8 cellular contexts compared by ENCODE assay signal in genomic region chr13:106373989-106374572, GRCh38.
DNase-seq lines count a peak whose midpoint lies in the region; ATAC-seq, FAIRE-seq and TF ChIP-seq lines count a peak whose summit lies in the region.

No MANE protein-coding gene starts in this region.

- peak; percentile 41 for ATAC-seq in HG03103 (IDR thresholded peaks at IDR 0.05; ENCODE audit: low read depth, unreplicated experiment)

- H3K9me3 Mint-ChIP-seq in CD14-positive monocyte: peaks cover 0 to 3% (median 0%) of the 10 kb centered on the region in 7 donors

- no peaks in the 10 kb centered on the region for H3K36me3 Mint-ChIP-seq in CD14-positive monocyte

- peaks cover 2 to 15% (median 5%) of the 10 kb centered on the region in 3 donors for H3K27me3 Mint-ChIP-seq in CD14-positive monocyte (ENCODE audit: low read depth in 3 of 3)

- no peaks in the 10 kb centered on the region for H3K4me1 Mint-ChIP-seq in CD14-positive monocyte

- TF ChIP-seq CTCF in AG09309 (IDR thresholded peaks at IDR 0.05; ENCODE audit: control insufficient read depth, insufficient read depth, low read depth, low read length, missing control alignments): no peak
- TF ChIP-seq CTCF in CD14-positive monocyte (IDR thresholded peaks at IDR 0.05): no peak

- DNase-seq in AG09309 (ENCODE audit: low read depth) (peak; percentile 39), GM19239 (ENCODE audit: insufficient read length, low spot score) (no peak), dermis microvascular lymphatic vessel endothelial cell (ENCODE audit: low read depth in 2 of 2) (peak; percentile 30 to 72), NCI-H1930 (lab: John Stamatoyannopoulos, UW) (no peak), superior temporal gyrus (ENCODE audit: extremely low spot score) (no peak), CD14-positive monocyte (ENCODE audit: low spot score) (no peak)
- no peak for DNase-seq in activated CD4-positive, alpha-beta T cell treated with anti-CD3 and anti-CD28 coated beads, Interleukin-2, amount 50 U/mL, for 1 hour

- no peak overlapping the region for H3K27ac Mint-ChIP-seq in CD14-positive monocyte

- intact Hi-C loops in CD14-positive monocyte (cut with micrococcal nuclease): no loop called here

- no peak overlapping the region for H3K4me3 Mint-ChIP-seq in CD14-positive monocyte

- FAIRE-seq in GM19239 (lab: Jason Lieb, UNC): peak; percentile 11

- no peak overlapping the region for H3K4me3 ChIP-seq in AG09309 (ENCODE audit: control insufficient read depth, low read depth, low read length)

Comparison
In these comparisons a context has a peak if more than half of its experiments do, and no peak if none do; other contexts are left out.
1. DNase-seq: peak in AG09309 (single experiment) and dermis microvascular lymphatic vessel endothelial cell (2 of 2); none in GM19239 (single experiment), NCI-H1930 (0 of 2), superior temporal gyrus (single experiment), activated CD4-positive, alpha-beta T cell treated with anti-CD3 and anti-CD28 coated beads, Interleukin-2, amount 50 U/mL, for 1 hour (single experiment) and CD14-positive monocyte (single experiment).